ENCODE assay signal across 2 cellular contexts in the genomic region with DNA sequence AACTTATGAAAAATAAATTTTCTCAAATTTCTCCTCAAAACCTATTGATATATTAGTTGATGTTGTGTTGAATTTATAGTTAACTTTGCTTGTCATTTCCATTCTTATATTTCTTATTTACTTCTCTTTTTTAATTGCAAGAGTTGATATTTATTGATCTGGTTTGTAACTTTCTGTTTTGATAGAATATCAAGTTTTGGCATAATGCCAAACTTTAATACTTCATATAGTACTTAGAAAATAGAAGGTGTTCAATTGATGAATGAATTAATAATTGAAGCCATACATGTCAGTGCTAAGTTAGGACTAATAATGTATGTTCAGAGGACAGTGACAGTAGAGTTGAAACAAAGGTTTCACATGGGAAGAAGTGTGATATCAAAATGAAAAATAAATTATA.
TF ChIP-seq lines count a peak whose summit lies in the region.

No MANE protein-coding gene starts in this region.

TF ChIP-seq in HepG2, 621 proteins besides CTCF, POLR2A, EP300 and RAD21:
- TF ChIP-seq LCORL (IDR thresholded peaks at IDR 0.05) (peak; percentile 95), LCORL (CRISPR knock-in tag; IDR thresholded peaks at IDR 0.05) (no peak), MAF1 (CRISPR knock-in tag; IDR thresholded peaks at IDR 0.05; ENCODE audit: borderline replicate concordance) (no peak)
- TF ChIP-seq, protein P1, sequence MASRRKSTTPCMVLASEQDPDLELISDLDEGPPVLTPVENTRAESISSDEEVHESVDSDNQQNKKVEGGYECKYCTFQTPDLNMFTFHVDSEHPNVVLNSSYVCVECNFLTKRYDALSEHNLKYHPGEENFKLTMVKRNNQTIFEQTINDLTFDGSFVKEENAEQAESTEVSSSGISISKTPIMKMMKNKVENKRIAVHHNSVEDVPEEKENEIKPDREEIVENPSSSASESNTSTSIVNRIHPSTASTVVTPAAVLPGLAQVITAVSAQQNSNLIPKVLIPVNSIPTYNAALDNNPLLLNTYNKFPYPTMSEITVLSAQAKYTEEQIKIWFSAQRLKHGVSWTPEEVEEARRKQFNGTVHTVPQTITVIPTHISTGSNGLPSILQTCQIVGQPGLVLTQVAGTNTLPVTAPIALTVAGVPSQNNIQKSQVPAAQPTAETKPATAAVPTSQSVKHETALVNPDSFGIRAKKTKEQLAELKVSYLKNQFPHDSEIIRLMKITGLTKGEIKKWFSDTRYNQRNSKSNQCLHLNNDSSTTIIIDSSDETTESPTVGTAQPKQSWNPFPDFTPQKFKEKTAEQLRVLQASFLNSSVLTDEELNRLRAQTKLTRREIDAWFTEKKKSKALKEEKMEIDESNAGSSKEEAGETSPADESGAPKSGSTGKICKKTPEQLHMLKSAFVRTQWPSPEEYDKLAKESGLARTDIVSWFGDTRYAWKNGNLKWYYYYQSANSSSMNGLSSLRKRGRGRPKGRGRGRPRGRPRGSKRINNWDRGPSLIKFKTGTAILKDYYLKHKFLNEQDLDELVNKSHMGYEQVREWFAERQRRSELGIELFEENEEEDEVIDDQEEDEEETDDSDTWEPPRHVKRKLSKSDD (CRISPR knock-in tag; IDR thresholded peaks at IDR 0.05; ENCODE audit: low read depth) = no peak
TF ChIP-seq in HepG2: peak in this region for 1.

TF ChIP-seq in endothelial cell of umbilical vein, 7 proteins besides CTCF, POLR2A, EP300 and RAD21:
- TF ChIP-seq EZH2 (IDR thresholded peaks at IDR 0.05; ENCODE audit: borderline replicate concordance, low read depth, low read length, severe bottlenecking) (no peak), JUN (IDR thresholded peaks at IDR 0.05; ENCODE audit: borderline replicate concordance, insufficient read depth, insufficient read length, low read depth) (no peak), MAX (IDR thresholded peaks at IDR 0.05; ENCODE audit: insufficient read depth, insufficient read length) (no peak)
TF ChIP-seq in endothelial cell of umbilical vein: peak in this region for 0.
